ENCODE assay signal across 20 cellular contexts in the genomic region with DNA sequence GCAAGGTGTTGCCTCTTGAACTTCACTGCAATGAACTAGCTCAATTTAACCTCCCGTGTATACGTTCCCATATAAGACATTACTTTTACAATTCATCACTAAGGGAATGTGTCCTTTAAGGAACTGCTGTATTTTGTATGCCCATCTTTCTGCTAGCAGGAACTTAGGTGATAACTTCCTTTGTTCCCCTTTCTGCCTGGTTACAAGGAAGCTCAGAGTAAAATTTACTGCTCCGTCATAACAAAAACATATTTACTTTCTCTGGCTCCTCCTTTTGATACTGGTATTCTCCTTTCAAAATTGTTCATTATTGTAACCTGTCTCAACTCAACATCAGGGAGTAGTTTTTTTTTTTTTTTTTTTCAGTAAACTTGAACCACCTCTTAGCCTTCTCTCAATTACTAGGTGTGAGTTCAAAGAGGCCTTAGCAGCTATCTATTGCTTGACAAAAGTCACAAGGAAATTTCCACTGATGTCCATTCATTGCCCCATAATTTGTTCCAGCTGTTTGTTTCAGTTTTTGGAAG. TPM values are rescaled to one million over a fixed set of nuclear protein-coding genes. Genes with fewer than 3 reads are reported as not detected.
DNase-seq lines count a peak whose midpoint lies in the region; ATAC-seq and TF ChIP-seq lines count a peak whose summit lies in the region.
"Had no signal": no experiment of that assay in that cellular context is flagged by ENCODE, and none has a peak within 500 bp of the region (broad histone marks: within the 10 kb centered on the region; RNA-seq: fewer than 3 reads in every experiment).

No MANE protein-coding gene starts in this region.

- TF ChIP-seq CTCF in heart right ventricle (IDR thresholded peaks at IDR 0.05): no peak

- DNase-seq in activated naive CD4-positive, alpha-beta T cell treated with anti-CD3 and anti-CD28 coated beads, Interleukin-2, amount 50 U/mL, for 16 hours: no peak
- no peak for DNase-seq in T-helper 2 cell treated with Interferon-gamma antibody and Interleukin-4, amounts not matched to agents 5 μg/mL and 100 μg/mL, for 36 hours (ENCODE audit: low spot score)
- no peak for DNase-seq in effector memory CD4-positive, alpha-beta T cell
- DNase-seq in stimulated activated naive CD8-positive, alpha-beta T cell treated with anti-CD3 and anti-CD28 coated beads, Interleukin-15, amount 100 ng/mL, for 72 hours: no peak
- DNase-seq in central memory CD4-positive, alpha-beta T cell: no peak
- no peak for DNase-seq in heart right ventricle
- no peak for DNase-seq in NCI-H2227 treated with DMSO at 0.1 percent for 48 hours (lab: John Stamatoyannopoulos, UW)
- DNase-seq: activated effector memory CD4-positive, alpha-beta T cell treated with Interleukin-2 at 50 U/mL for 16 hours; cortex of kidney; gastrocnemius medialis; MG63; NCI-H187 treated with DMSO at 0.1 percent for 48 hours; NCI-H510A; PC-3; stimulated activated CD4-positive, alpha-beta T cell treated with anti-CD3 and anti-CD28 coated beads, Interleukin-4, amount 100 ng/mL, for 4 hours; stimulated activated CD8-positive, alpha-beta memory T cell treated with anti-CD3 and anti-CD28 coated beads, Interleukin-4, amount 100 ng/mL, for 48 hours had no signal

- no peaks in the 10 kb centered on the region for H3K9me3 ChIP-seq in effector memory CD4-positive, alpha-beta T cell (ENCODE audit: control insufficient read depth, low read length)
- peaks cover 0 to 9% (median 0%) of the 10 kb centered on the region in 11 donors for H3K9me3 ChIP-seq in heart right ventricle
- H3K9me3 ChIP-seq: gastrocnemius medialis, SJSA1 had no signal

- peak overlapping the region; percentile 33 for H3K27ac ChIP-seq in effector memory CD4-positive, alpha-beta T cell (ENCODE audit: insufficient read depth, low read length, poor library complexity, severe bottlenecking)
- no peak overlapping the region for H3K27ac ChIP-seq in heart right ventricle
- H3K27ac ChIP-seq: parathyroid adenoma, SJSA1 had no signal

- peaks cover 30% of the 10 kb centered on the region for H3K36me3 ChIP-seq in effector memory CD4-positive, alpha-beta T cell (ENCODE audit: control insufficient read depth, insufficient read depth, low read length)
- H3K36me3 ChIP-seq in heart right ventricle: no peaks in the 10 kb centered on the region
- H3K36me3 ChIP-seq: gastrocnemius medialis, MG63, SJSA1 had no signal

- WGBS in heart right ventricle, 2 donors: 89 to 95% methylated on average over 3 of the region's 3 CpGs

- peak overlapping the region; percentile 98 for H3K27ac Mint-ChIP-seq in activated naive CD4-positive, alpha-beta T cell treated with anti-CD3 and anti-CD28 coated beads, Interleukin-2, amount 50 U/mL, for 24 hours
- peak overlapping the region; percentile 27 for H3K27ac Mint-ChIP-seq in T-helper 2 cell treated with Interferon-gamma antibody and Interleukin-4, amounts not matched to agents 5 μg/mL and 100 μg/mL, for 36 hours
- H3K27ac Mint-ChIP-seq in stimulated activated naive CD8-positive, alpha-beta T cell treated with anti-CD3 and anti-CD28 coated beads, Interleukin-15, amount 100 ng/mL, for 72 hours: peak overlapping the region in 1 of 2 donors; percentile 75

- H3K27me3 ChIP-seq in effector memory CD4-positive, alpha-beta T cell (replicated peaks; ENCODE audit: control insufficient read depth, insufficient read depth, low read length, poor library complexity, severe bottlenecking): no peaks in the 10 kb centered on the region
- H3K27me3 ChIP-seq in heart right ventricle: no peaks in the 10 kb centered on the region
- H3K27me3 ChIP-seq: gastrocnemius medialis, MG63, SJSA1 had no signal

- no peak overlapping the region for H3K4me3 ChIP-seq in effector memory CD4-positive, alpha-beta T cell (ENCODE audit: insufficient read depth, low read depth, low read length, poor library complexity, severe bottlenecking)
- no peak overlapping the region for H3K4me3 ChIP-seq in heart right ventricle
- H3K4me3 ChIP-seq: gastrocnemius medialis, MG63, SJSA1 had no signal

- peaks cover 13% of the 10 kb centered on the region for H3K36me3 Mint-ChIP-seq in activated naive CD4-positive, alpha-beta T cell treated with anti-CD3 and anti-CD28 coated beads, Interleukin-2, amount 50 U/mL, for 24 hours
- peaks cover 78% of the 10 kb centered on the region for H3K36me3 Mint-ChIP-seq in T-helper 2 cell treated with Interferon-gamma antibody and Interleukin-4, amounts not matched to agents 5 μg/mL and 100 μg/mL, for 36 hours (ENCODE audit: low read depth)

- peak overlapping the region; percentile 79 for H3K4me3 Mint-ChIP-seq in activated naive CD4-positive, alpha-beta T cell treated with anti-CD3 and anti-CD28 coated beads, Interleukin-2, amount 50 U/mL, for 24 hours
- no peak overlapping the region for H3K4me3 Mint-ChIP-seq in T-helper 2 cell treated with Interferon-gamma antibody and Interleukin-4, amounts not matched to agents 5 μg/mL and 100 μg/mL, for 36 hours
- H3K4me3 Mint-ChIP-seq in stimulated activated naive CD8-positive, alpha-beta T cell treated with anti-CD3 and anti-CD28 coated beads, Interleukin-15, amount 100 ng/mL, for 72 hours: peak overlapping the region; percentile 67 to 68

- H3K4me1 Mint-ChIP-seq in activated naive CD4-positive, alpha-beta T cell treated with anti-CD3 and anti-CD28 coated beads, Interleukin-2, amount 50 U/mL, for 24 hours: peaks cover 89% of the 10 kb centered on the region
- H3K4me1 Mint-ChIP-seq in T-helper 2 cell treated with Interferon-gamma antibody and Interleukin-4, amounts not matched to agents 5 μg/mL and 100 μg/mL, for 36 hours (ENCODE audit: low read depth): peaks cover 49% of the 10 kb centered on the region
- H3K4me1 Mint-ChIP-seq in stimulated activated naive CD8-positive, alpha-beta T cell treated with anti-CD3 and anti-CD28 coated beads, Interleukin-15, amount 100 ng/mL, for 72 hours: peaks cover 97% of the 10 kb centered on the region

- intact Hi-C loops in heart right ventricle (cut with DNase I): no loop called here

- peak; percentile 11 for ATAC-seq in stimulated activated naive CD8-positive, alpha-beta T cell treated with anti-CD3 and anti-CD28 coated beads, Interleukin-15, amount 100 ng/mL, for 72 hours
- ATAC-seq in heart right ventricle: no peak
- ATAC-seq: gastrocnemius medialis, PC-3 had no signal

- no peaks in the 10 kb centered on the region for H3K9me3 Mint-ChIP-seq in activated naive CD4-positive, alpha-beta T cell treated with anti-CD3 and anti-CD28 coated beads, Interleukin-2, amount 50 U/mL, for 24 hours
- peaks cover 8% of the 10 kb centered on the region for H3K9me3 Mint-ChIP-seq in T-helper 2 cell treated with Interferon-gamma antibody and Interleukin-4, amounts not matched to agents 5 μg/mL and 100 μg/mL, for 36 hours
- H3K9me3 Mint-ChIP-seq in stimulated activated naive CD8-positive, alpha-beta T cell treated with anti-CD3 and anti-CD28 coated beads, Interleukin-15, amount 100 ng/mL, for 72 hours: peaks cover 0 to 1% of the 10 kb centered on the region in 2 donors

- H3K4me1 ChIP-seq in effector memory CD4-positive, alpha-beta T cell (ENCODE audit: control insufficient read depth, insufficient read depth, low read length, poor library complexity, severe bottlenecking): peaks cover 62% of the 10 kb centered on the region
- H3K4me1 ChIP-seq in heart right ventricle: peaks cover 0 to 45% (median 6%) of the 10 kb centered on the region in 9 donors
- H3K4me1 ChIP-seq: parathyroid adenoma had no signal

- no peaks in the 10 kb centered on the region for H3K27me3 Mint-ChIP-seq in activated naive CD4-positive, alpha-beta T cell treated with anti-CD3 and anti-CD28 coated beads, Interleukin-2, amount 50 U/mL, for 24 hours
- no peaks in the 10 kb centered on the region for H3K27me3 Mint-ChIP-seq in T-helper 2 cell treated with Interferon-gamma antibody and Interleukin-4, amounts not matched to agents 5 μg/mL and 100 μg/mL, for 36 hours (ENCODE audit: low read depth)
- no peaks in the 10 kb centered on the region for H3K27me3 Mint-ChIP-seq in stimulated activated naive CD8-positive, alpha-beta T cell treated with anti-CD3 and anti-CD28 coated beads, Interleukin-15, amount 100 ng/mL, for 72 hours

RNA-seq across cellular contexts. Expression of gene RIPOR2, which starts 37.1 kb away (rescaled TPM):
- 10 to 100 TPM in 1 of 10 donors, 1 to 10 TPM in 9; 2.0 to 14.5 (median 4.6) TPM for total RNA-seq in heart right ventricle
- polyA plus RNA-seq in heart right ventricle: 1 to 10 TPM; 1.2 to 1.4 TPM
- total RNA-seq: H4 had no signal
